32 cellular contexts compared by ENCODE assay signal in genomic region chr10:105729428-105729827, GRCh38.
"Had no signal": no experiment of that assay in that cellular context is flagged by ENCODE, and none has a peak within 500 bp of the region (broad histone marks: within the 10 kb centered on the region; RNA-seq: fewer than 3 reads in every experiment).

No MANE protein-coding gene starts in this region.

- H3K9me3 ChIP-seq: ascending aorta had no signal

- ATAC-seq: activated CD4-positive, alpha-beta T cell treated with anti-CD3 and anti-CD28 coated beads for 36 hours; activated CD4-positive, CD25-positive, alpha-beta regulatory T cell treated with anti-CD3 and anti-CD28 coated beads, Interleukin-2, amount 50 U/mL, for 24 hours; activated CD8-positive, alpha-beta memory T cell treated with anti-CD3 and anti-CD28 coated beads, Interleukin-2, amount 10 ng/mL, durations not matched to agents 7 days and 5 days; activated CD8-positive, alpha-beta T cell treated with anti-CD3 and anti-CD28 coated beads, Interleukin-2, amount 10 ng/mL, durations not matched to agents 7 days and 5 days; activated naive CD8-positive, alpha-beta T cell treated with anti-CD3 and anti-CD28 coated beads, Interleukin-2, amount 50 U/mL, for 24 hours; WTC11 had no signal

- H3K27me3 ChIP-seq: ascending aorta, brain microvascular endothelial cell, cardiac muscle cell had no signal

- H3K4me3 ChIP-seq: ascending aorta, cardiac muscle cell had no signal

- DNase-seq: activated CD4-positive, alpha-beta memory T cell treated with anti-CD3 and anti-CD28 coated beads, Interleukin-2, amount 10 ng/mL, durations not matched to agents 7 days and 5 days; activated CD4-positive, alpha-beta T cell treated with anti-CD3 and anti-CD28 coated beads for 1 hour; activated CD4-positive, alpha-beta T cell treated with anti-CD3 and anti-CD28 coated beads for 36 hours; activated CD4-positive, alpha-beta T cell treated with anti-CD3 and anti-CD28 coated beads for 48 hours; activated CD4-positive, alpha-beta T cell treated with anti-CD3 and anti-CD28 coated beads, Interleukin-2, amount 10 ng/mL, durations not matched to agents 7 days and 5 days; activated CD4-positive, alpha-beta T cell treated with anti-CD3 and anti-CD28 coated beads, Interleukin-2, amount 50 U/mL, for 48 hours; activated CD4-positive, CD25-positive, alpha-beta regulatory T cell; activated CD8-positive, alpha-beta memory T cell treated with anti-CD3 and anti-CD28 coated beads for 24 hours; activated CD8-positive, alpha-beta memory T cell treated with anti-CD3 and anti-CD28 coated beads, Interleukin-2, amount 10 ng/mL, durations not matched to agents 7 days and 5 days; activated CD8-positive, alpha-beta memory T cell treated with anti-CD3 and anti-CD28 coated beads, Interleukin-2, amount 50 U/mL, for 48 hours; activated CD8-positive, alpha-beta T cell treated with anti-CD3 and anti-CD28 coated beads, Interleukin-2, amount 10 ng/mL, durations not matched to agents 7 days and 5 days; activated effector memory CD4-positive, alpha-beta T cell treated with Interleukin-2 at 50 U/mL for 16 hours; activated gamma-delta T cell; activated naive CD4-positive, alpha-beta T cell treated with anti-CD3 and anti-CD28 coated beads, Interleukin-2, amount 10 ng/mL, durations not matched to agents 7 days and 5 days; activated naive CD4-positive, alpha-beta T cell treated with Interleukin-2 at 50 U/mL for 16 hours; activated naive CD8-positive, alpha-beta T cell treated with anti-CD3 and anti-CD28 coated beads, Interleukin-2, amount 10 ng/mL, durations not matched to agents 7 days and 5 days; activated naive CD8-positive, alpha-beta T cell treated with anti-CD3 and anti-CD28 coated beads, Interleukin-2, amount 50 U/mL, for 24 hours; activated T-cell treated with anti-CD3 and anti-CD28 coated beads, Interleukin-2, amount 50 U/mL, for 24 hours; activated T-cell treated with anti-CD3 and anti-CD28 coated beads, Interleukin-2, amount 50 U/mL, for 48 hours; amygdala; anterior cingulate cortex; brain microvascular endothelial cell; caudate nucleus; SW 1271; T-helper 1 cell; T-helper 2 cell; T-helper 9 cell; WERI-Rb-1 had no signal

- H3K36me3 ChIP-seq: ascending aorta, brain microvascular endothelial cell, cardiac muscle cell, WERI-Rb-1 had no signal

- H3K27ac ChIP-seq: ascending aorta, brain microvascular endothelial cell, cardiac muscle cell, WERI-Rb-1 had no signal

- H3K4me1 ChIP-seq: ascending aorta had no signal
